8 cellular contexts compared by ENCODE assay signal in the genomic region with DNA sequence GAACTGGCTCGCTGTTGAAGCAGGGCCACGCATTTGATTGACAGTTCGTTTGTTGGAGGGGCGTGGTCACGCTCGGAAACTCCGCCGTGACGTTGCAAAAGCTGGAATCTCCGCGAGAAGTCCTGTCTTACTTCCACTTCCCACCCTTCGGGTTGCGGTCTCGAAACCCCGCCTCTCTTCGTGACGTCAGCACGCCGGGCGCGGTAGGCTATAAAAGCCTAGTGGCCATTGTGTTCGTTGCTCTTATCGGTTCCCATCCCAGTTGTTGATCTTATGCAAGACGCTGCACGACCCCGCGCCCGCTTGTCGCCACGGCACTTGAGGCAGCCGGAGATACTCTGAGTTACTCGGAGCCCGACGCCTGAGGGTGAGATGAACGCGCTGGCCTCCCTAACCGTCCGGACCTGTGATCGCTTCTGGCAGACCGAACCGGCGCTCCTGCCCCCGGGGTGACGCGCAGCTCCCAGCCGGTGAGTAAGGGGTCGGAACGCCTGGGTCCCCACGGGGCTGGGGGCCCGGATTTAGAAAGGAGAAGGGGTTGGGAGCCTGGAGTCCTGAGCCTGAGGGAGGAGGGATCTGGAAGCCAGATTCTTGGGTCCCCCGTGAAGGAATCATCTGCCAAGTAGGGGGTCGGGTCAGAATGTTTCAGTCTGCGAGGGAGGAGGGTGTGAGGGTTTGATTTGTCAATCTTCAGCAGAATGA. TPM values are rescaled to one million over a fixed set of nuclear protein-coding genes. Genes with fewer than 3 reads are reported as not detected.
DNase-seq lines count a peak whose midpoint lies in the region; ATAC-seq and TF ChIP-seq lines count a peak whose summit lies in the region.

TSS of gene PPP1R15A (plus strand) at position 240 of the 702 bp plus-strand sequence. CDS start 813 bp downstream, outside the sequence.

- H3K9me2 ChIP-seq in GM23338 (ENCODE audit: insufficient read depth), result no peaks in the 10 kb centered on the region

- intact Hi-C loops in stomach (cut with DNase I; ENCODE audit: low total_unique reads), result no loop called here

- H3K36me3 ChIP-seq in GM23338 (ENCODE audit: insufficient read depth) (peaks cover 12% of the 10 kb centered on the region), stomach (peaks cover 30 to 42% (median 35%) of the 10 kb centered on the region in 4 donors)

- H3K4me1 ChIP-seq in GM23338 (ENCODE audit: insufficient read depth) (peaks cover 12% of the 10 kb centered on the region), foreskin keratinocyte (peaks cover 21% of the 10 kb centered on the region), stomach (peaks cover 55 to 67% (median 65%) of the 10 kb centered on the region in 4 donors)

- no peaks in the 10 kb centered on the region for H3K9me3 ChIP-seq in stomach

- H3K4me3 ChIP-seq in GM23338, result peak within 1 kb of the TSS; percentile 76
- H3K4me3 ChIP-seq in NB4 (ENCODE audit: low read depth, low read length), result peak within 1 kb of the TSS; percentile 94
- peak within 1 kb of the TSS; percentile 73 to 100 (median 96) for H3K4me3 ChIP-seq in stomach

- 0 to 1% (median 0%) methylated on average over 26 to 53 of the region's 53 CpGs for WGBS in stomach, 5 donors

- H3K27ac ChIP-seq in GM23338 (ENCODE audit: low read depth) (peak within 1 kb of the TSS; percentile 94), foreskin keratinocyte (peak within 1 kb of the TSS; percentile 99), stomach (peak within 1 kb of the TSS; percentile 98 to 100 (median 100))

- H3K4me1 Mint-ChIP-seq in GM23338 (peaks cover 33% of the 10 kb centered on the region), neural crest cell (peaks cover 59% of the 10 kb centered on the region)

- ATAC-seq in GM23338 (peak; percentile 62), foreskin keratinocyte (peak; percentile 55)

- peaks cover 4% of the 10 kb centered on the region; the same call in 1 of the 3 replicates for H3K9me3 Mint-ChIP-seq in GM23338
- H3K9me3 Mint-ChIP-seq in neural crest cell, result no peaks in the 10 kb centered on the region

- TF ChIP-seq EP300 in stomach (IDR thresholded peaks at IDR 0.05), result peak; percentile 50

- TF ChIP-seq CTCF in GM23338 (conservative IDR thresholded peaks at IDR 0.05; ENCODE audit: low read depth in 2 of 2), result no peak
- no peak for TF ChIP-seq CTCF in NB4 (IDR thresholded peaks at IDR 0.05; ENCODE audit: low read depth, low read length)
- peak; percentile 19 for TF ChIP-seq CTCF in foreskin keratinocyte (conservative IDR thresholded peaks at IDR 0.05)
- TF ChIP-seq CTCF in neural crest cell (conservative IDR thresholded peaks at IDR 0.05), result peak; percentile 18
- peak in 2 of 7 experiments; percentile 8 to 41 for TF ChIP-seq CTCF in stomach (IDR thresholded peaks at IDR 0.05)

- H3K4me2 ChIP-seq in GM23338, result peak within 1 kb of the TSS; percentile 81

- H3K4me3 Mint-ChIP-seq in GM23338, result peak within 1 kb of the TSS; percentile 99
- peak within 1 kb of the TSS; percentile 100 for H3K4me3 Mint-ChIP-seq in neural crest cell

- H3K27ac Mint-ChIP-seq in GM23338, result peak within 1 kb of the TSS; percentile 100
- peak within 1 kb of the TSS; percentile 100 for H3K27ac Mint-ChIP-seq in neural crest cell (ENCODE audit: unreplicated experiment)

- H3K79me2 ChIP-seq in GM23338 (replicated peaks; ENCODE audit: insufficient read depth), result peaks cover 21% of the 10 kb centered on the region

- TF ChIP-seq POLR2A in NB4 (IDR thresholded peaks at IDR 0.05; ENCODE audit: extremely low read depth, insufficient read length), result peak; percentile 99
- peak in 2 of 4 donors; percentile 95 to 98 for TF ChIP-seq POLR2A in stomach (IDR thresholded peaks at IDR 0.05)

- H3K27me3 ChIP-seq in GM23338 (ENCODE audit: insufficient read depth) (no peaks in the 10 kb centered on the region), foreskin keratinocyte (no peaks in the 10 kb centered on the region), stomach (no peaks in the 10 kb centered on the region)

- peaks cover 15% of the 10 kb centered on the region for H3F3A ChIP-seq in GM23338 (replicated peaks; ENCODE audit: low read depth)

- H3K27me3 Mint-ChIP-seq in GM23338 (ENCODE audit: insufficient read depth, low read depth, poor library complexity) (peaks cover 11% of the 10 kb centered on the region), neural crest cell (ENCODE audit: low read depth) (no peaks in the 10 kb centered on the region)

- peaks cover 35% of the 10 kb centered on the region for H3K36me3 Mint-ChIP-seq in GM23338 (ENCODE audit: low read depth)
- peaks cover 21% of the 10 kb centered on the region for H3K36me3 Mint-ChIP-seq in neural crest cell (ENCODE audit: low read depth)

- DNase-seq in DMS153 treated with DMSO at 0.1 percent for 48 hours (lab: John Stamatoyannopoulos, UW; ENCODE audit: unreplicated experiment) (peak; percentile 98), GM23338 (ENCODE audit: low spot score) (peak; percentile 98), NB4 (ENCODE audit: low read depth) (peak; percentile 96), SK-N-DZ (ENCODE audit: low spot score) (peak; percentile 94), foreskin keratinocyte (peak; percentile 91 to 96), neural crest cell (ENCODE audit: low read depth, low spot score) (peak; percentile 99), stomach (peak; percentile 99)
- DNase-seq in activated naive CD4-positive, alpha-beta T cell treated with Interleukin-2 at 50 U/mL for 16 hours, result peak; percentile 99

- peaks cover 17% of the 10 kb centered on the region for H4K20me1 ChIP-seq in GM23338 (replicated peaks; ENCODE audit: insufficient read depth)

- H2AFZ ChIP-seq in GM23338, result no peak within 1 kb of the TSS

TF ChIP-seq in GM23338, 12 proteins besides CTCF, POLR2A, EP300 and RAD21:
- TF ChIP-seq JUNB (IDR thresholded peaks at IDR 0.05; ENCODE audit: unreplicated experiment) (no peak), ZNF331 (CRISPR knock-in tag; IDR thresholded peaks at IDR 0.05; ENCODE audit: low read depth) (no peak), CREB1 (CRISPR knock-in tag; IDR thresholded peaks at IDR 0.05; ENCODE audit: low read depth) (peak; percentile 98), NANOG (IDR thresholded peaks at IDR 0.05; ENCODE audit: borderline replicate concordance) (no peak), REST (IDR thresholded peaks at IDR 0.05; ENCODE audit: unreplicated experiment) (no peak), EZH2 (IDR thresholded peaks at IDR 0.05; ENCODE audit: low read depth, unreplicated experiment) (no peak), STAT1 (IDR thresholded peaks at IDR 0.05; ENCODE audit: unreplicated experiment) (no peak), ZNF114 (CRISPR knock-in tag; IDR thresholded peaks at IDR 0.05) (peak; percentile 41; the same call in 1 of the 2 replicates), POLR2AphosphoS5 (IDR thresholded peaks at IDR 0.05; ENCODE audit: low read depth) (peak; percentile 100)
- TF ChIP-seq, protein P1, sequence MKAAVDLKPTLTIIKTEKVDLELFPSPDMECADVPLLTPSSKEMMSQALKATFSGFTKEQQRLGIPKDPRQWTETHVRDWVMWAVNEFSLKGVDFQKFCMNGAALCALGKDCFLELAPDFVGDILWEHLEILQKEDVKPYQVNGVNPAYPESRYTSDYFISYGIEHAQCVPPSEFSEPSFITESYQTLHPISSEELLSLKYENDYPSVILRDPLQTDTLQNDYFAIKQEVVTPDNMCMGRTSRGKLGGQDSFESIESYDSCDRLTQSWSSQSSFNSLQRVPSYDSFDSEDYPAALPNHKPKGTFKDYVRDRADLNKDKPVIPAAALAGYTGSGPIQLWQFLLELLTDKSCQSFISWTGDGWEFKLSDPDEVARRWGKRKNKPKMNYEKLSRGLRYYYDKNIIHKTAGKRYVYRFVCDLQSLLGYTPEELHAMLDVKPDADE (IDR thresholded peaks at IDR 0.05), result peak; percentile 13; the same call in 1 of the 2 replicates

RNA-seq across cellular contexts. Expression of gene PPP1R15A, which starts in this region (rescaled TPM):
- 14.5 and 15.8 TPM in 2 replicates for total RNA-seq in GM23338 (2014; rRNA removed; shearing (Covaris generic))
- polyA plus RNA-seq in GM23338 (2016; fragmentation: Nextera tagmentation; extraction: Ambion mirVana), result 14.0 and 14.4 TPM in 2 replicates
- polyA plus RNA-seq in SK-N-DZ (2014; cell fraction: cytosol; rRNA removed), result 9.7 and 13.0 TPM in 2 replicates
- 2.7 and 4.7 TPM in 2 replicates for polyA plus RNA-seq in SK-N-DZ (2014; cell fraction: nucleus; rRNA removed)
- total RNA-seq in foreskin keratinocyte, result 39.3 and 41.1 TPM in 2 replicates
- polyA plus RNA-seq in foreskin keratinocyte, result 36.4 and 37.8 TPM in 2 replicates
- total RNA-seq in neural crest cell, result 27.5 and 27.8 TPM in 2 replicates
- total RNA-seq in stomach, result 100 to 1,000 TPM in 1 of 5 donors, 10 to 100 TPM in 4; 14.6 to 107 (median 35.1) TPM
- polyA plus RNA-seq in stomach, result 10 to 100 TPM; 34.6 to 59.8 (median 37.1) TPM

Comparison
In these comparisons a context has a peak if more than half of its experiments do, and no peak if none do; other contexts are left out.
1. Peak in every context shown above with its lines: DNase-seq, ATAC-seq, H3K4me3 ChIP-seq and H3K27ac ChIP-seq.
2. CTCF ChIP-seq: peak in foreskin keratinocyte (single experiment) and neural crest cell (single experiment); none in GM23338 (0 of 2) and NB4 (single experiment).